8 cellular contexts compared by ENCODE assay signal in the genomic region with DNA sequence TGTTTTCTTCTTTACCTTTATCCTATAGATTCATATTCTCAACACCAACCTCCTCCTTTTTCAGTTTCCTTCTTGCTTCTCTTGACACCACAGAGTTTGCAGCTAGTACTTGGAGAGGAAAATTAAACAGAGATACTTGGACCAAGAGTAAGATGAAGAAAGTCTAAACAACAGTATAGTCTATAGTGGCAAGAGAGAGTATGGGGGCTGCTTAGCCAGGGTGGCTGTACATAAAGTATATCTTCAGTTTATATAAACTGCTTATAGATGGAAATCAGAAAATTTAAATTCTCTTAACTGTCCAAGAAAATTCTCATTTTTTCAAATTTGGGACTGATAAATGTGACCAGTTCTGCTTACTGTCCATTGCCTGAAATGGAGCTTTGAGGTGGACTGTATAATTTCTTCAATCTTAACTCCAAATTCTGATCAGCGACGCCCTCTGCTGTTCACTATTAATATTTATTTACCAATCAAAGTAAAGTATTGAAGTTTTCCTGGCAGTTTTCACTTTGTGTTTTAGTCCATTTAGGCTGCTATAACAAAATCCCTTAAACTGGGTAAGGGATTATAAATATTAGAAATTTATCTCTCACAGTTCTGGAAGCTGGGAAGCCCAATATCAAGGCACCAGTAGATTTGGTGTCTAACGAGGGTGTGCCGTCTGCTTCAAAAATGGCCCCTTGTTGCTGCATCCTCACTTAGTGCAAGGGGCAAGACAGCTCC. TPM values are rescaled to one million over a fixed set of nuclear protein-coding genes. Genes with fewer than 3 reads are reported as not detected.
A peak's percentile ranks its signal among the peaks of the same experiment; 100 is the strongest.
DNase-seq lines count a peak whose midpoint lies in the region; ATAC-seq and TF ChIP-seq lines count a peak whose summit lies in the region.

No MANE protein-coding gene starts in this region.

- H3K36me3 Mint-ChIP-seq in natural killer cell = no peaks in the 10 kb centered on the region
- peaks cover 4% of the 10 kb centered on the region for H3K36me3 Mint-ChIP-seq in natural killer cell treated with Interleukin-12 subunit alpha and Interleukin-12 subunit beta and Interleukin-15 and Interleukin-18, amount 100 ng/mL, for 72 hours
- peaks cover 40% of the 10 kb centered on the region for H3K36me3 Mint-ChIP-seq in activated CD8-positive, alpha-beta T cell treated with anti-CD3 and anti-CD28 coated beads for 36 hours (ENCODE audit: low read depth)

- DNase-seq in natural killer cell = no peak
- DNase-seq in natural killer cell treated with Interleukin-12 subunit alpha and Interleukin-12 subunit beta and Interleukin-15 and Interleukin-18, amount 100 ng/mL, for 72 hours (ENCODE audit: low spot score) = no peak
- DNase-seq in NAMALWA (ENCODE audit: low spot score) = peak; percentile 66
- DNase-seq in activated CD8-positive, alpha-beta T cell treated with anti-CD3 and anti-CD28 coated beads for 36 hours = peak; percentile 31
- no peak for DNase-seq in left ventricle myocardium superior
- peak; percentile 36 for DNase-seq in stimulated activated CD4-positive, alpha-beta T cell treated with anti-CD3 and anti-CD28 coated beads, Interleukin-4, amount 100 ng/mL, for 24 hours
- DNase-seq in GDM1 (lab: John Stamatoyannopoulos, UW) = no peak

- no peak overlapping the region for H3K4me3 Mint-ChIP-seq in natural killer cell
- no peak overlapping the region for H3K4me3 Mint-ChIP-seq in natural killer cell treated with Interleukin-12 subunit alpha and Interleukin-12 subunit beta and Interleukin-15 and Interleukin-18, amount 100 ng/mL, for 72 hours
- H3K4me3 Mint-ChIP-seq in activated CD8-positive, alpha-beta T cell treated with anti-CD3 and anti-CD28 coated beads for 36 hours = no peak overlapping the region

- intact Hi-C loops in natural killer cell (cut with micrococcal nuclease) (loop anchor here (1.0 to 10.0 kb wide), 4 partner anchors 95 to 1205 kb away; a partner anchor contains a TSS), left ventricle myocardium superior (cut with micrococcal nuclease) (loop anchor here (5.0 kb wide), 1 partner anchor 257 kb away; no protein-coding TSS in a partner anchor)
- intact Hi-C loops in activated CD8-positive, alpha-beta T cell treated with anti-CD3 and anti-CD28 coated beads for 36 hours (cut with micrococcal nuclease) = no loop called here

- ATAC-seq in natural killer cell (peak in 2 of 3 donors; percentile 48 to 50), left ventricle myocardium superior (peak; percentile 20), HG02973 (IDR thresholded peaks at IDR 0.05; ENCODE audit: unreplicated experiment) (no peak)
- no peak for ATAC-seq in natural killer cell treated with Interleukin-12 subunit alpha and Interleukin-12 subunit beta and Interleukin-15 and Interleukin-18, amount 100 ng/mL, for 72 hours
- no peak for ATAC-seq in activated CD8-positive, alpha-beta T cell treated with anti-CD3 and anti-CD28 coated beads for 36 hours

- H3K9me3 Mint-ChIP-seq in natural killer cell = no peaks in the 10 kb centered on the region
- H3K9me3 Mint-ChIP-seq in natural killer cell treated with Interleukin-12 subunit alpha and Interleukin-12 subunit beta and Interleukin-15 and Interleukin-18, amount 100 ng/mL, for 72 hours = no peaks in the 10 kb centered on the region
- H3K9me3 Mint-ChIP-seq in activated CD8-positive, alpha-beta T cell treated with anti-CD3 and anti-CD28 coated beads for 36 hours = no peaks in the 10 kb centered on the region

- H3K27me3 Mint-ChIP-seq in natural killer cell (ENCODE audit: low read depth in 2 of 2) = no peaks in the 10 kb centered on the region
- no peaks in the 10 kb centered on the region for H3K27me3 Mint-ChIP-seq in natural killer cell treated with Interleukin-12 subunit alpha and Interleukin-12 subunit beta and Interleukin-15 and Interleukin-18, amount 100 ng/mL, for 72 hours
- H3K27me3 Mint-ChIP-seq in activated CD8-positive, alpha-beta T cell treated with anti-CD3 and anti-CD28 coated beads for 36 hours = no peaks in the 10 kb centered on the region

- peak; percentile 78 for TF ChIP-seq CTCF in natural killer cell (IDR thresholded peaks at IDR 0.05)
- TF ChIP-seq CTCF in activated CD8-positive, alpha-beta T cell treated with anti-CD3 and anti-CD28 coated beads for 36 hours (IDR thresholded peaks at IDR 0.05) = peak; percentile 68

- POLR2A ChIA-PET in activated CD8-positive, alpha-beta T cell treated with anti-CD3 and anti-CD28 coated beads for 36 hours (lab: Charles Lee) = interaction anchor here (0.6 to 0.7 kb wide), 2 partner anchors 186 to 557 kb away, joined by 3 to 4 read pairs; no protein-coding TSS in a partner anchor

- no peak overlapping the region for H3K27ac Mint-ChIP-seq in natural killer cell
- no peak overlapping the region for H3K27ac Mint-ChIP-seq in natural killer cell treated with Interleukin-12 subunit alpha and Interleukin-12 subunit beta and Interleukin-15 and Interleukin-18, amount 100 ng/mL, for 72 hours
- no peak overlapping the region for H3K27ac Mint-ChIP-seq in activated CD8-positive, alpha-beta T cell treated with anti-CD3 and anti-CD28 coated beads for 36 hours

- peaks cover 4 to 9% of the 10 kb centered on the region in 2 donors for H3K4me1 Mint-ChIP-seq in natural killer cell
- peaks cover 3 to 8% of the 10 kb centered on the region in 2 donors for H3K4me1 Mint-ChIP-seq in natural killer cell treated with Interleukin-12 subunit alpha and Interleukin-12 subunit beta and Interleukin-15 and Interleukin-18, amount 100 ng/mL, for 72 hours (ENCODE audit: low read depth in 2 of 2)
- H3K4me1 Mint-ChIP-seq in activated CD8-positive, alpha-beta T cell treated with anti-CD3 and anti-CD28 coated beads for 36 hours (ENCODE audit: low read depth) = no peaks in the 10 kb centered on the region

- CTCF ChIA-PET in activated CD8-positive, alpha-beta T cell treated with anti-CD3 and anti-CD28 coated beads for 36 hours (lab: Charles Lee) = interaction anchor here (0.7 to 2.9 kb wide), 24 partner anchors 10 to 281 kb away, joined by 3 to 16 read pairs (median 6); a partner anchor contains a TSS

RNA-seq across cellular contexts. Expression of a gene that starts 14.8 kb away (rescaled TPM):
- 1 to 10 TPM; 4.9 to 10.0 (median 7.2) TPM for total RNA-seq in natural killer cell
- total RNA-seq in natural killer cell treated with Interleukin-12 subunit alpha and Interleukin-12 subunit beta and Interleukin-15 and Interleukin-18, amount 100 ng/mL, for 72 hours = 10 to 100 TPM in 1 of 2 donors, 1 to 10 TPM in 1; 7.9 to 10.5 TPM
- 10 to 100 TPM in 1 of 2 experiments, 1 to 10 TPM in 1; 8.7 to 10.8 TPM for total RNA-seq in activated CD8-positive, alpha-beta T cell treated with anti-CD3 and anti-CD28 coated beads for 36 hours
- 5.7 TPM for total RNA-seq in left ventricle myocardium superior

Comparison
In these comparisons a context has a peak if more than half of its experiments do, and no peak if none do; other contexts are left out.
1. ATAC-seq: peak in natural killer cell (2 of 3) and left ventricle myocardium superior (single experiment); none in natural killer cell treated with Interleukin-12 subunit alpha and Interleukin-12 subunit beta and Interleukin-15 and Interleukin-18, amount 100 ng/mL, for 72 hours (0 of 2), activated CD8-positive, alpha-beta T cell treated with anti-CD3 and anti-CD28 coated beads for 36 hours (single experiment) and HG02973 (single experiment).
2. DNase-seq: peak in NAMALWA (single experiment), activated CD8-positive, alpha-beta T cell treated with anti-CD3 and anti-CD28 coated beads for 36 hours (single experiment) and stimulated activated CD4-positive, alpha-beta T cell treated with anti-CD3 and anti-CD28 coated beads, Interleukin-4, amount 100 ng/mL, for 24 hours (single experiment); none in natural killer cell (single experiment), natural killer cell treated with Interleukin-12 subunit alpha and Interleukin-12 subunit beta and Interleukin-15 and Interleukin-18, amount 100 ng/mL, for 72 hours (single experiment), left ventricle myocardium superior (single experiment) and GDM1 (single experiment).